ENCODE assay signal across 1 cellular context in genomic region chr16:85346404-85347212, GRCh38.
TF ChIP-seq lines count a peak whose summit lies in the region.

No MANE protein-coding gene starts in this region.

TF ChIP-seq in K562, 482 proteins besides CTCF, POLR2A, EP300 and RAD21 (continued from another document and continues in another):
- TF ChIP-seq SNRNP70 (optimal IDR thresholded peaks at IDR 0.05; ENCODE audit: low read depth, low read length) = no peak
- TF ChIP-seq CHAMP1 (IDR thresholded peaks at IDR 0.05) = no peak
- TF ChIP-seq MEF2D (tag; conservative IDR thresholded peaks at IDR 0.05; ENCODE audit: low read depth) = no peak
- TF ChIP-seq IFI16 (CRISPR knock-in tag; IDR thresholded peaks at IDR 0.05) = no peak
- no peak for TF ChIP-seq BRD4 (IDR thresholded peaks at IDR 0.05)
- TF ChIP-seq PRPF4 (IDR thresholded peaks at IDR 0.05; ENCODE audit: insufficient read depth, low read depth, low read length, poor library complexity, severe bottlenecking) = no peak
- no peak for TF ChIP-seq ZNF830 (CRISPR knock-in tag; IDR thresholded peaks at IDR 0.05)
- TF ChIP-seq RB1 (IDR thresholded peaks at IDR 0.05; ENCODE audit: low read depth) = no peak
- TF ChIP-seq LARP7 (IDR thresholded peaks at IDR 0.05) = 0 out of 2 replicates have a peak, but pooled peaks have one; percentile 30
- TF ChIP-seq ZNF57 (CRISPR knock-in tag; IDR thresholded peaks at IDR 0.05) = no peak
- no peak for TF ChIP-seq SMAD1 (IDR thresholded peaks at IDR 0.05; ENCODE audit: low read depth, low read length, partially characterized antibody)
- no peak for TF ChIP-seq ZNF282 (CRISPR knock-in tag; IDR thresholded peaks at IDR 0.05)
- peak in 1 of 2 experiments; percentile 92; a peak in 2 of 4 replicates for TF ChIP-seq HDAC1 (IDR thresholded peaks at IDR 0.05)
- no peak for TF ChIP-seq SRSF9 (IDR thresholded peaks at IDR 0.05; ENCODE audit: borderline replicate concordance, low read depth, low read length)
- no peak for TF ChIP-seq ZNF445 (CRISPR knock-in tag; IDR thresholded peaks at IDR 0.05; ENCODE audit: low read depth)
- no peak for TF ChIP-seq SLC30A9 (CRISPR knock-in tag; IDR thresholded peaks at IDR 0.05)
- TF ChIP-seq MTA1 (IDR thresholded peaks at IDR 0.05; ENCODE audit: borderline replicate concordance) = 0 out of 2 replicates have a peak, but pooled peaks have one; percentile 26
- TF ChIP-seq ZBTB9 (CRISPR knock-in tag; IDR thresholded peaks at IDR 0.05) = no peak
- no peak for TF ChIP-seq ZNF184 (CRISPR knock-in tag; IDR thresholded peaks at IDR 0.05)
- TF ChIP-seq PML (IDR thresholded peaks at IDR 0.05; ENCODE audit: low read length) = no peak
- TF ChIP-seq GABPB1 (CRISPR knock-in tag; IDR thresholded peaks at IDR 0.05) = no peak
- no peak for TF ChIP-seq XRCC5 (IDR thresholded peaks at IDR 0.05; ENCODE audit: low read depth, low read length)
- no peak for TF ChIP-seq PHB (CRISPR knock-in tag; IDR thresholded peaks at IDR 0.05)
- TF ChIP-seq MTA3 (IDR thresholded peaks at IDR 0.05; ENCODE audit: borderline replicate concordance) = no peak
- no peak for TF ChIP-seq ETS2 (tag; IDR thresholded peaks at IDR 0.05; ENCODE audit: borderline replicate concordance, poor library complexity, severe bottlenecking)
- TF ChIP-seq HMG20A (CRISPR knock-in tag; conservative IDR thresholded peaks at IDR 0.05) = no peak
- TF ChIP-seq PRMT5 (CRISPR knock-in tag; IDR thresholded peaks at IDR 0.05) = no peak
- TF ChIP-seq PBX2 (CRISPR knock-in tag; IDR thresholded peaks at IDR 0.05; ENCODE audit: low read depth) = no peak
- peak; percentile 97 for TF ChIP-seq PBX2 (tag; conservative IDR thresholded peaks at IDR 0.05; ENCODE audit: low read depth)
- TF ChIP-seq NFXL1 (CRISPR knock-in tag; IDR thresholded peaks at IDR 0.05) = no peak
- no peak; the same call in 1 of the 2 replicates for TF ChIP-seq BCOR (IDR thresholded peaks at IDR 0.05)
- TF ChIP-seq HDAC2 (IDR thresholded peaks at IDR 0.05) = peak; percentile 78; the same call in 1 of the 2 replicates
- TF ChIP-seq SREBF2 (CRISPR knock-in tag; IDR thresholded peaks at IDR 0.05) = no peak
- no peak for TF ChIP-seq ZNF398 (CRISPR knock-in tag; IDR thresholded peaks at IDR 0.05)
- TF ChIP-seq ZHX1 (conservative IDR thresholded peaks at IDR 0.05; ENCODE audit: low read length) = no peak
- TF ChIP-seq ZNF239 (CRISPR knock-in tag; IDR thresholded peaks at IDR 0.05) = no peak
- TF ChIP-seq HOMEZ (CRISPR knock-in tag; IDR thresholded peaks at IDR 0.05) = no peak
- TF ChIP-seq COPS2 (conservative IDR thresholded peaks at IDR 0.05) = no peak
- TF ChIP-seq CC2D1A (IDR thresholded peaks at IDR 0.05) = no peak; the same call in 1 of the 2 replicates
- no peak for TF ChIP-seq LCOR (CRISPR knock-in tag; IDR thresholded peaks at IDR 0.05)
- TF ChIP-seq FOXA3 (CRISPR knock-in tag; conservative IDR thresholded peaks at IDR 0.05 in 1 of 2, IDR thresholded peaks at IDR 0.05 in 1 of 2) = no peak
- no peak for TF ChIP-seq CREB3L1 (IDR thresholded peaks at IDR 0.05; ENCODE audit: borderline replicate concordance, low read depth)
- no peak for TF ChIP-seq SMARCC2 (IDR thresholded peaks at IDR 0.05; ENCODE audit: low read depth)
- TF ChIP-seq ZNF316 (IDR thresholded peaks at IDR 0.05) = no peak
- TF ChIP-seq NFIX (CRISPR knock-in tag; IDR thresholded peaks at IDR 0.05; ENCODE audit: low read depth) = no peak
- no peak; the same call in 1 of the 2 replicates for TF ChIP-seq NFIC (IDR thresholded peaks at IDR 0.05)
- TF ChIP-seq FIP1L1 (IDR thresholded peaks at IDR 0.05; ENCODE audit: low read depth, low read length, poor library complexity, severe bottlenecking) = no peak
- no peak for TF ChIP-seq VEZF1 (CRISPR knock-in tag; IDR thresholded peaks at IDR 0.05)
- TF ChIP-seq FOXP1 (CRISPR knock-in tag; IDR thresholded peaks at IDR 0.05) = no peak
- no peak for TF ChIP-seq HINFP (tag; conservative IDR thresholded peaks at IDR 0.05; ENCODE audit: low read depth)
- TF ChIP-seq NEUROD1 (IDR thresholded peaks at IDR 0.05; ENCODE audit: borderline replicate concordance, low read depth, low read length, partially characterized antibody) = no peak
- peak; percentile 97 for TF ChIP-seq PKNOX1 (IDR thresholded peaks at IDR 0.05)
- no peak for TF ChIP-seq KHSRP (IDR thresholded peaks at IDR 0.05)
- TF ChIP-seq ZFP1 (CRISPR knock-in tag; IDR thresholded peaks at IDR 0.05) = no peak
